ENCODE assay signal across 27 cellular contexts in the genomic region with DNA sequence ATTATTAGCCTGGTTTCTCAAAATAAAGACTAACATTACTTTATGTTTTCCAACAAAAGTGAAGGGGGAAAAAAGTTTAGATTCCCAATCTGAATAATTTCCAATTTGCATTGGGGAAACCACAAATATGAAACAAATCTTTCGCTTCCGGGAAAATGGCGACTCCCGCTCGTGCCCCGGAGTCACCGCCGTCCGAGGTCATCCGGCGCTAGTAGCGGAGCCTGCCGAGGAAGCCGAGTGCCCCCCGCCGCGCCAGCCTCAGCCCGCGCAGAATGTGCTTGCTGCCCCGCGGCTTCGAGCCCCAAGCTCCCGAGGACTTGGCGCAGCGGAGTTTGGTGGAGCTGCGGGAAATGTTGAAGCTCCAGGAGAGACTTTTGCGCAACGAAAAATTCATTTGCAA.
"Had no signal": no experiment of that assay in that cellular context is flagged by ENCODE, and none has a peak within 500 bp of the region (broad histone marks: within the 10 kb centered on the region; RNA-seq: fewer than 3 reads in every experiment).

No MANE protein-coding gene starts in this region.

- H3K36me3 ChIP-seq: colonic mucosa, esophagus muscularis mucosa, esophagus squamous epithelium, gastrocnemius medialis, gastroesophageal sphincter, heart left ventricle, heart right ventricle had no signal

- ATAC-seq: effector memory CD8-positive, alpha-beta T cell; esophagus mucosa; foreskin keratinocyte; gastrocnemius medialis; gastroesophageal sphincter; heart left ventricle; heart right ventricle had no signal

- H3K27ac ChIP-seq: colonic mucosa, coronary artery, dorsolateral prefrontal cortex, epithelial cell of prostate, esophagus muscularis mucosa, esophagus squamous epithelium, foreskin keratinocyte, gastrocnemius medialis, gastroesophageal sphincter, heart left ventricle, heart right ventricle had no signal

- H3K9me3 ChIP-seq: colonic mucosa, esophagus muscularis mucosa, esophagus squamous epithelium, gastrocnemius medialis, gastroesophageal sphincter, heart left ventricle had no signal

- H3K4me1 ChIP-seq: colonic mucosa, esophagus muscularis mucosa, foreskin keratinocyte, gastrocnemius medialis, gastroesophageal sphincter, heart left ventricle, heart right ventricle had no signal

- H3K27me3 ChIP-seq: colonic mucosa, dorsolateral prefrontal cortex, esophagus muscularis mucosa, esophagus squamous epithelium, foreskin keratinocyte, gastrocnemius medialis, gastroesophageal sphincter, heart left ventricle, heart right ventricle had no signal

- H3K4me3 ChIP-seq: colonic mucosa, coronary artery, dorsolateral prefrontal cortex, esophagus muscularis mucosa, esophagus squamous epithelium, gastrocnemius medialis, gastroesophageal sphincter, heart left ventricle, heart right ventricle had no signal

- FAIRE-seq: colon, endometrium, endothelial cell of umbilical vein had no signal

- DNase-seq: colonic mucosa; cortex of kidney; dermis blood vessel endothelial cell; dorsolateral prefrontal cortex; effector CD4-positive, alpha-beta T cell; effector CD8-positive, alpha-beta T cell; effector memory CD4-positive, alpha-beta T cell; effector memory CD8-positive, alpha-beta T cell; endodermal cell; erythroblast; esophagus squamous epithelium; foreskin fibroblast; foreskin keratinocyte; foreskin melanocyte; gastrocnemius medialis; glutamatergic neuron; head of caudate nucleus; heart left ventricle; heart right ventricle had no signal
